ENCODE assay signal across 8 cellular contexts in genomic region chr5:67206381-67207328, GRCh38. TPM values are rescaled to one million over a fixed set of nuclear protein-coding genes. Genes with fewer than 3 reads are reported as not detected.
DNase-seq lines count a peak whose midpoint lies in the region; ATAC-seq and TF ChIP-seq lines count a peak whose summit lies in the region.

No MANE protein-coding gene starts in this region.

- peak overlapping the region; percentile 44 for H3K4me3 Mint-ChIP-seq in CD4-positive, alpha-beta T cell
- peak overlapping the region; percentile 46 for H3K4me3 Mint-ChIP-seq in activated CD4-positive, alpha-beta T cell treated with anti-CD3 and anti-CD28 coated beads for 36 hours
- peak overlapping the region; percentile 46 to 53 for H3K4me3 Mint-ChIP-seq in effector memory CD8-positive, alpha-beta T cell

- H3K36me3 Mint-ChIP-seq in CD4-positive, alpha-beta T cell (ENCODE audit: low read depth) = peaks cover 3% of the 10 kb centered on the region
- H3K36me3 Mint-ChIP-seq in activated CD4-positive, alpha-beta T cell treated with anti-CD3 and anti-CD28 coated beads for 36 hours (ENCODE audit: low read depth) = peaks cover 3% of the 10 kb centered on the region
- peaks cover 10% of the 10 kb centered on the region for H3K36me3 Mint-ChIP-seq in effector memory CD8-positive, alpha-beta T cell (ENCODE audit: insufficient read depth)

- no peaks in the 10 kb centered on the region for H3K27me3 ChIP-seq in CD4-positive, alpha-beta T cell (ENCODE audit: control insufficient read depth, insufficient read depth, low read length)
- no peaks in the 10 kb centered on the region for H3K27me3 ChIP-seq in gastroesophageal sphincter

- peaks cover 82% of the 10 kb centered on the region for H3K4me1 Mint-ChIP-seq in CD4-positive, alpha-beta T cell (ENCODE audit: low read depth)
- peaks cover 74% of the 10 kb centered on the region for H3K4me1 Mint-ChIP-seq in activated CD4-positive, alpha-beta T cell treated with anti-CD3 and anti-CD28 coated beads for 36 hours
- H3K4me1 Mint-ChIP-seq in effector memory CD8-positive, alpha-beta T cell (ENCODE audit: low read depth in 2 of 2) = peaks cover 47 to 49% of the 10 kb centered on the region in 2 donors

- no peaks in the 10 kb centered on the region for H3K27me3 Mint-ChIP-seq in CD4-positive, alpha-beta T cell
- no peaks in the 10 kb centered on the region for H3K27me3 Mint-ChIP-seq in activated CD4-positive, alpha-beta T cell treated with anti-CD3 and anti-CD28 coated beads for 36 hours
- H3K27me3 Mint-ChIP-seq in effector memory CD8-positive, alpha-beta T cell = no peaks in the 10 kb centered on the region

- peak; percentile 64 to 86 (median 74) for DNase-seq in CD4-positive, alpha-beta T cell
- DNase-seq in KBM-7 (peak; percentile 96), NCI-H2081 treated with DMSO at 0.1 percent for 48 hours (lab: John Stamatoyannopoulos, UW) (no peak)
- DNase-seq in activated CD4-positive, alpha-beta T cell treated with anti-CD3 and anti-CD28 coated beads for 36 hours = peak; percentile 95
- DNase-seq in effector memory CD8-positive, alpha-beta T cell = peak; percentile 68 to 73 (median 70)
- DNase-seq in stimulated activated CD4-positive, alpha-beta T cell treated with anti-CD3 and anti-CD28 coated beads, Interleukin-2, amount 100 ng/mL, for 4 hours (ENCODE audit: low read depth) = peak; percentile 82

- POLR2A ChIA-PET in CD4-positive, alpha-beta T cell (lab: Charles Lee) = interaction anchor here (0.6 to 8.2 kb wide), 12 partner anchors 9 to 1080 kb away, joined by 3 to 275 read pairs (median 4); no protein-coding TSS in a partner anchor
- POLR2A ChIA-PET in activated CD4-positive, alpha-beta T cell treated with anti-CD3 and anti-CD28 coated beads for 36 hours (lab: Charles Lee) = interaction anchor here (0.6 to 1.3 kb wide), 7 partner anchors 39 to 1009 kb away, joined by 3 to 6 read pairs (median 4); partner anchors contain the start of gene PIK3R1

- no peak for TF ChIP-seq EP300 in gastroesophageal sphincter (IDR thresholded peaks at IDR 0.05)

- H3K4me3 ChIP-seq in gastroesophageal sphincter = no peak overlapping the region

- H3K36me3 ChIP-seq in gastroesophageal sphincter = no peaks in the 10 kb centered on the region

- H3K27ac Mint-ChIP-seq in CD4-positive, alpha-beta T cell = peak overlapping the region; percentile 90
- H3K27ac Mint-ChIP-seq in activated CD4-positive, alpha-beta T cell treated with anti-CD3 and anti-CD28 coated beads for 36 hours = peak overlapping the region; percentile 81
- peak overlapping the region; percentile 82 to 94 for H3K27ac Mint-ChIP-seq in effector memory CD8-positive, alpha-beta T cell

- intact Hi-C loops in CD4-positive, alpha-beta T cell (cut with DNase I, micrococcal nuclease) = loop anchor here (1.0 to 2.0 kb wide), 2 partner anchors 40 to 202 kb away; no protein-coding TSS in a partner anchor
- intact Hi-C loops in activated CD4-positive, alpha-beta T cell treated with anti-CD3 and anti-CD28 coated beads for 36 hours (cut with DNase I, micrococcal nuclease) = loop anchor here (1.0 to 10.0 kb wide), 9 partner anchors 141 to 1228 kb away; no protein-coding TSS in a partner anchor

- 65 to 76% methylated on average over 6 to 7 of the region's 7 CpGs for WGBS in gastroesophageal sphincter (ENCODE audit: low coverage in 1 of 2), 2 donors

- peaks cover 0 to 11% (median 0%) of the 10 kb centered on the region in 3 donors for H3K4me1 ChIP-seq in gastroesophageal sphincter

- CTCF ChIA-PET in CD4-positive, alpha-beta T cell (lab: Charles Lee) = interaction anchor here (0.7 to 8.1 kb wide), 10 partner anchors 9 to 1080 kb away, joined by 3 to 74 read pairs (median 4); no protein-coding TSS in a partner anchor
- CTCF ChIA-PET in activated CD4-positive, alpha-beta T cell treated with anti-CD3 and anti-CD28 coated beads for 36 hours (lab: Charles Lee) = interaction anchor here (0.6 to 14.2 kb wide), 10 partner anchors 11 to 1236 kb away, joined by 3 to 276 read pairs (median 6); no protein-coding TSS in a partner anchor

- TF ChIP-seq POLR2A in gastroesophageal sphincter (IDR thresholded peaks at IDR 0.05) = no peak

- peak overlapping the region; percentile 63 for H3K27ac ChIP-seq in CD4-positive, alpha-beta T cell (ENCODE audit: low read depth, low read length)
- no peak overlapping the region for H3K27ac ChIP-seq in gastroesophageal sphincter

- peak; percentile 86 for ATAC-seq in CD4-positive, alpha-beta T cell (ENCODE audit: poor library complexity)
- ATAC-seq in GM21576 (IDR thresholded peaks at IDR 0.05; ENCODE audit: unreplicated experiment) (peak; percentile 77), gastroesophageal sphincter (no peak)
- ATAC-seq in activated CD4-positive, alpha-beta T cell treated with anti-CD3 and anti-CD28 coated beads for 36 hours = peak; percentile 85
- ATAC-seq in effector memory CD8-positive, alpha-beta T cell (replicated peaks) = peak; percentile 93

- in situ Hi-C loops in KBM-7 (cut with MboI; ENCODE audit: low pct_unique_long_range_greater_than_20kb, low sequenced_read_pairs) = no loop called here

- TF ChIP-seq CTCF in CD4-positive, alpha-beta T cell (IDR thresholded peaks at IDR 0.05) = no peak
- TF ChIP-seq CTCF in gastroesophageal sphincter (IDR thresholded peaks at IDR 0.05) = no peak

- H3K9me3 Mint-ChIP-seq in CD4-positive, alpha-beta T cell = peaks cover 2% of the 10 kb centered on the region
- H3K9me3 Mint-ChIP-seq in activated CD4-positive, alpha-beta T cell treated with anti-CD3 and anti-CD28 coated beads for 36 hours (ENCODE audit: low read depth) = no peaks in the 10 kb centered on the region
- no peaks in the 10 kb centered on the region for H3K9me3 Mint-ChIP-seq in effector memory CD8-positive, alpha-beta T cell

- no peaks in the 10 kb centered on the region for H3K9me3 ChIP-seq in CD4-positive, alpha-beta T cell (ENCODE audit: control insufficient read depth, low read length)
- H3K9me3 ChIP-seq in gastroesophageal sphincter = no peaks in the 10 kb centered on the region

RNA-seq across cellular contexts. Expression of gene CD180, which starts 10.1 kb away (rescaled TPM):
- under 1 TPM in 1 of 2 experiments, not detected in 1; 0.08 TPM for total RNA-seq in CD4-positive, alpha-beta T cell
- total RNA-seq in activated CD4-positive, alpha-beta T cell treated with anti-CD3 and anti-CD28 coated beads for 36 hours = under 1 TPM in 1 of 2 experiments, not detected in 1; 0.12 TPM
- 1 to 10 TPM in 2 of 4 donors, under 1 TPM in 1, not detected in 1; 0.27 to 2.2 (median 1.2) TPM for total RNA-seq in gastroesophageal sphincter
